ENCODE assay signal across 17 cellular contexts in the genomic region with DNA sequence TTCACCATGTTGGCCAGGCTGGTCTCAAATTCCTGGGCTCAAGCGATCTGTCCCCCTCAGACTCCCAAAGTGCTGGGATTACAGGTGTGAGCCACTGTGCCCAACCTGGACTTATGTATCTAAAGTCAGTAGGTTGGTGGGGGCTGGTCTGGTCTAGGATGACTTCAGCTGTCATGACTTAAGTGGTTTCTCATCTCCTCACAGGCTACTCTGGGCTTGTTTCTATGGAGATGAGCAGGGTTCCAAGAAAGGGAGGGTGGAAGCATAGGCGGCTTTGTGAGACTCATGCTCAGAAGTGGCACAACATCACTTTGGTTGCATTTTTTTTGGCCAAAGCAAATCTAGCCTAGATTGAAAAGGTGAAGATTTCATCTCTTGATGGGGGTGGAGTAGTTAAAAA.
"Had no signal": no experiment of that assay in that cellular context is flagged by ENCODE, and none has a peak within 500 bp of the region (broad histone marks: within the 10 kb centered on the region; RNA-seq: fewer than 3 reads in every experiment).

No MANE protein-coding gene starts in this region.

- ATAC-seq: left lobe of liver; lower lobe of right lung; stimulated activated naive B cell treated with anti-CD40 and anti-IgM and Interleukin-4, amounts not matched to agents 10 μg/mL and 1 μg/mL and 100 μg/mL, for 72 hours had no signal

- H3K27me3 Mint-ChIP-seq: progenitor cell of endocrine pancreas; stimulated activated naive B cell treated with anti-CD40 and anti-IgM and Interleukin-4, amounts not matched to agents 10 μg/mL and 1 μg/mL and 100 μg/mL, for 72 hours had no signal

- H3K36me3 Mint-ChIP-seq: naive B cell; neural progenitor cell; stimulated activated naive B cell treated with anti-CD40 and anti-IgM and Interleukin-4, amounts not matched to agents 10 μg/mL and 1 μg/mL and 100 μg/mL, for 72 hours had no signal

- H3K27ac Mint-ChIP-seq: activated naive CD4-positive, alpha-beta T cell treated with anti-CD3 and anti-CD28 coated beads, Interleukin-2, amount 50 U/mL, for 72 hours; neural progenitor cell; progenitor cell of endocrine pancreas; stimulated activated naive B cell treated with anti-CD40 and anti-IgM and Interleukin-4, amounts not matched to agents 10 μg/mL and 1 μg/mL and 100 μg/mL, for 72 hours; T-helper 2 cell treated with Interferon-gamma antibody and Interleukin-4, amounts not matched to agents 5 μg/mL and 100 μg/mL, for 36 hours had no signal

- H3K4me3 Mint-ChIP-seq: naive B cell; neural progenitor cell; stimulated activated naive B cell treated with anti-CD40 and anti-IgM and Interleukin-4, amounts not matched to agents 10 μg/mL and 1 μg/mL and 100 μg/mL, for 72 hours; T-helper 2 cell treated with Interferon-gamma antibody and Interleukin-4, amounts not matched to agents 5 μg/mL and 100 μg/mL, for 36 hours had no signal

- DNase-seq: activated CD4-positive, alpha-beta T cell treated with anti-CD3 and anti-CD28 coated beads for 4 hours; central memory CD4-positive, alpha-beta T cell; dermis blood vessel endothelial cell; effector CD8-positive, alpha-beta T cell; foreskin fibroblast; lower lobe of right lung; naive B cell; retina; sigmoid colon; stimulated activated CD4-positive, alpha-beta T cell treated with anti-CD3 and anti-CD28 coated beads, Interleukin-15, amount 100 ng/mL, for 24 hours; stimulated activated naive B cell treated with anti-CD40 and anti-IgM and Interleukin-4, amounts not matched to agents 10 μg/mL and 1 μg/mL and 100 μg/mL, for 72 hours; upper lobe of left lung had no signal

- H3K4me1 Mint-ChIP-seq: naive B cell; neural progenitor cell; stimulated activated naive B cell treated with anti-CD40 and anti-IgM and Interleukin-4, amounts not matched to agents 10 μg/mL and 1 μg/mL and 100 μg/mL, for 72 hours had no signal
